In the genomic region with DNA sequence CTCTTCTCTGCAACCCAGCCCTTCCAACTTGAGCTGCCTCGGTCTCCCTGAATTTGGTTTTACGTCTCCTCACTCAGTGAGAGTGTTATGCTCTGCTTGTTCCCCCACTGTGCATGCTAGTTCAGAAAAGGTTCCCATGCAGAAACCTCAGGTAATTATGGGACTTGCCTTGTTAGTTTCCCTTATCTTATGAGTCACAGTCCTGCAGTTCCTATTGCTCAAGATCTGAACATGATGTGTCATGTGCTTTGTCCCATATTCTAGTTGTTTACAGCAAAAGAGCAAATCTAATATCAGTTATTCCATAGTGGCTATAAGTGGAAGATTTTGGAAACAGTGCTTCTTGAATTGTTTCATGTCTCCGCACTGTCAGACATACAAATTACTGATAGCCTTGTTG, we compare ENCODE assay signal across 1 cellular context.
A peak's percentile ranks its signal among the peaks of the same experiment; 100 is the strongest.
TF ChIP-seq lines count a peak whose summit lies in the region.

No MANE protein-coding gene starts in this region.

TF ChIP-seq in GM12878, 131 proteins besides CTCF, POLR2A, EP300 and RAD21 (continued from another document and continues in another):
- TF ChIP-seq, protein P1, sequence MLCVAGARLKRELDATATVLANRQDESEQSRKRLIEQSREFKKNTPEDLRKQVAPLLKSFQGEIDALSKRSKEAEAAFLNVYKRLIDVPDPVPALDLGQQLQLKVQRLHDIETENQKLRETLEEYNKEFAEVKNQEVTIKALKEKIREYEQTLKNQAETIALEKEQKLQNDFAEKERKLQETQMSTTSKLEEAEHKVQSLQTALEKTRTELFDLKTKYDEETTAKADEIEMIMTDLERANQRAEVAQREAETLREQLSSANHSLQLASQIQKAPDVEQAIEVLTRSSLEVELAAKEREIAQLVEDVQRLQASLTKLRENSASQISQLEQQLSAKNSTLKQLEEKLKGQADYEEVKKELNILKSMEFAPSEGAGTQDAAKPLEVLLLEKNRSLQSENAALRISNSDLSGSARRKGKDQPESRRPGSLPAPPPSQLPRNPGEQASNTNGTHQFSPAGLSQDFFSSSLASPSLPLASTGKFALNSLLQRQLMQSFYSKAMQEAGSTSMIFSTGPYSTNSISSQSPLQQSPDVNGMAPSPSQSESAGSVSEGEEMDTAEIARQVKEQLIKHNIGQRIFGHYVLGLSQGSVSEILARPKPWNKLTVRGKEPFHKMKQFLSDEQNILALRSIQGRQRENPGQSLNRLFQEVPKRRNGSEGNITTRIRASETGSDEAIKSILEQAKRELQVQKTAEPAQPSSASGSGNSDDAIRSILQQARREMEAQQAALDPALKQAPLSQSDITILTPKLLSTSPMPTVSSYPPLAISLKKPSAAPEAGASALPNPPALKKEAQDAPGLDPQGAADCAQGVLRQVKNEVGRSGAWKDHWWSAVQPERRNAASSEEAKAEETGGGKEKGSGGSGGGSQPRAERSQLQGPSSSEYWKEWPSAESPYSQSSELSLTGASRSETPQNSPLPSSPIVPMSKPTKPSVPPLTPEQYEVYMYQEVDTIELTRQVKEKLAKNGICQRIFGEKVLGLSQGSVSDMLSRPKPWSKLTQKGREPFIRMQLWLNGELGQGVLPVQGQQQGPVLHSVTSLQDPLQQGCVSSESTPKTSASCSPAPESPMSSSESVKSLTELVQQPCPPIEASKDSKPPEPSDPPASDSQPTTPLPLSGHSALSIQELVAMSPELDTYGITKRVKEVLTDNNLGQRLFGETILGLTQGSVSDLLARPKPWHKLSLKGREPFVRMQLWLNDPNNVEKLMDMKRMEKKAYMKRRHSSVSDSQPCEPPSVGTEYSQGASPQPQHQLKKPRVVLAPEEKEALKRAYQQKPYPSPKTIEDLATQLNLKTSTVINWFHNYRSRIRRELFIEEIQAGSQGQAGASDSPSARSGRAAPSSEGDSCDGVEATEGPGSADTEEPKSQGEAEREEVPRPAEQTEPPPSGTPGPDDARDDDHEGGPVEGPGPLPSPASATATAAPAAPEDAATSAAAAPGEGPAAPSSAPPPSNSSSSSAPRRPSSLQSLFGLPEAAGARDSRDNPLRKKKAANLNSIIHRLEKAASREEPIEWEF (IDR thresholded peaks at IDR 0.05; ENCODE audit: insufficient replicate concordance, low read depth, low read length), result peak; percentile 75
- TF ChIP-seq GABPA (IDR thresholded peaks at IDR 0.05; ENCODE audit: low read depth) (no peak), RUNX3 (IDR thresholded peaks at IDR 0.05; ENCODE audit: low read length) (peak; percentile 85), KAT2A (conservative IDR thresholded peaks at IDR 0.05; ENCODE audit: control insufficient read depth, low read depth, low read length) (no peak), EGR1 (IDR thresholded peaks at IDR 0.05; ENCODE audit: borderline replicate concordance in 1 of 2, low read depth in 2 of 2, low read length in 2 of 2) (no peak), FOXM1 (IDR thresholded peaks at IDR 0.05; ENCODE audit: low read depth, low read length) (0 out of 2 replicates have a peak, but pooled peaks have one; percentile 17), ZNF24 (IDR thresholded peaks at IDR 0.05) (peak; percentile 65), SKIL (IDR thresholded peaks at IDR 0.05; ENCODE audit: low read depth, poor library complexity, severe bottlenecking) (peak; percentile 55), MLLT1 (IDR thresholded peaks at IDR 0.05) (0 out of 2 replicates have a peak, but pooled peaks have one; percentile 27), SMC3 (IDR thresholded peaks at IDR 0.05; ENCODE audit: borderline replicate concordance, low read length) (no peak), TARDBP (IDR thresholded peaks at IDR 0.05; ENCODE audit: borderline replicate concordance) (no peak), RELA (IDR thresholded peaks at IDR 0.05; ENCODE audit: borderline replicate concordance, partially characterized antibody) (no peak), SREBF1 (IDR thresholded peaks at IDR 0.05; ENCODE audit: low read length) (peak; percentile 64; the same call in 1 of the 2 replicates), SREBF2 (IDR thresholded peaks at IDR 0.05; ENCODE audit: low read length) (no peak), NBN (IDR thresholded peaks at IDR 0.05) (0 out of 2 replicates have a peak, but pooled peaks have one; percentile 35), IKZF1 (conservative IDR thresholded peaks at IDR 0.05) (peak; percentile 78), RB1 (IDR thresholded peaks at IDR 0.05; ENCODE audit: borderline replicate concordance) (no peak), JUNB (IDR thresholded peaks at IDR 0.05) (peak; percentile 85), SUPT20H (IDR thresholded peaks at IDR 0.05; ENCODE audit: borderline replicate concordance, control insufficient read depth, low read depth, low read length) (no peak), RCOR1 (conservative IDR thresholded peaks at IDR 0.05; ENCODE audit: low read depth, low read length) (no peak), KDM1A (IDR thresholded peaks at IDR 0.05; ENCODE audit: borderline replicate concordance) (no peak), EED (IDR thresholded peaks at IDR 0.05; ENCODE audit: low read depth) (peak; percentile 81), REST (IDR thresholded peaks at IDR 0.05; ENCODE audit: low read depth, low read length) (no peak), FOS (IDR thresholded peaks at IDR 0.05; ENCODE audit: borderline replicate concordance, extremely low read depth, insufficient read length) (no peak), ELK1 (IDR thresholded peaks at IDR 0.05; ENCODE audit: low read depth, low read length) (no peak), TBL1XR1 (IDR thresholded peaks at IDR 0.05; ENCODE audit: low read depth, low read length) (no peak), SRF (IDR thresholded peaks at IDR 0.05; ENCODE audit: low read depth in 2 of 2, low read length in 2 of 2) (no peak), SMAD5 (IDR thresholded peaks at IDR 0.05; ENCODE audit: low read depth) (no peak), YBX1 (IDR thresholded peaks at IDR 0.05) (no peak), PML (IDR thresholded peaks at IDR 0.05; ENCODE audit: low read length) (no peak)
- TF ChIP-seq, protein P2, sequence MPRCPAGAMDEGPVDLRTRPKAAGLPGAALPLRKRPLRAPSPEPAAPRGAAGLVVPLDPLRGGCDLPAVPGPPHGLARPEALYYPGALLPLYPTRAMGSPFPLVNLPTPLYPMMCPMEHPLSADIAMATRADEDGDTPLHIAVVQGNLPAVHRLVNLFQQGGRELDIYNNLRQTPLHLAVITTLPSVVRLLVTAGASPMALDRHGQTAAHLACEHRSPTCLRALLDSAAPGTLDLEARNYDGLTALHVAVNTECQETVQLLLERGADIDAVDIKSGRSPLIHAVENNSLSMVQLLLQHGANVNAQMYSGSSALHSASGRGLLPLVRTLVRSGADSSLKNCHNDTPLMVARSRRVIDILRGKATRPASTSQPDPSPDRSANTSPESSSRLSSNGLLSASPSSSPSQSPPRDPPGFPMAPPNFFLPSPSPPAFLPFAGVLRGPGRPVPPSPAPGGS (IDR thresholded peaks at IDR 0.05; ENCODE audit: borderline replicate concordance, insufficient read depth, low read depth, low read length, poor library complexity, severe bottlenecking), result peak; percentile 82
- TF ChIP-seq, protein P3, sequence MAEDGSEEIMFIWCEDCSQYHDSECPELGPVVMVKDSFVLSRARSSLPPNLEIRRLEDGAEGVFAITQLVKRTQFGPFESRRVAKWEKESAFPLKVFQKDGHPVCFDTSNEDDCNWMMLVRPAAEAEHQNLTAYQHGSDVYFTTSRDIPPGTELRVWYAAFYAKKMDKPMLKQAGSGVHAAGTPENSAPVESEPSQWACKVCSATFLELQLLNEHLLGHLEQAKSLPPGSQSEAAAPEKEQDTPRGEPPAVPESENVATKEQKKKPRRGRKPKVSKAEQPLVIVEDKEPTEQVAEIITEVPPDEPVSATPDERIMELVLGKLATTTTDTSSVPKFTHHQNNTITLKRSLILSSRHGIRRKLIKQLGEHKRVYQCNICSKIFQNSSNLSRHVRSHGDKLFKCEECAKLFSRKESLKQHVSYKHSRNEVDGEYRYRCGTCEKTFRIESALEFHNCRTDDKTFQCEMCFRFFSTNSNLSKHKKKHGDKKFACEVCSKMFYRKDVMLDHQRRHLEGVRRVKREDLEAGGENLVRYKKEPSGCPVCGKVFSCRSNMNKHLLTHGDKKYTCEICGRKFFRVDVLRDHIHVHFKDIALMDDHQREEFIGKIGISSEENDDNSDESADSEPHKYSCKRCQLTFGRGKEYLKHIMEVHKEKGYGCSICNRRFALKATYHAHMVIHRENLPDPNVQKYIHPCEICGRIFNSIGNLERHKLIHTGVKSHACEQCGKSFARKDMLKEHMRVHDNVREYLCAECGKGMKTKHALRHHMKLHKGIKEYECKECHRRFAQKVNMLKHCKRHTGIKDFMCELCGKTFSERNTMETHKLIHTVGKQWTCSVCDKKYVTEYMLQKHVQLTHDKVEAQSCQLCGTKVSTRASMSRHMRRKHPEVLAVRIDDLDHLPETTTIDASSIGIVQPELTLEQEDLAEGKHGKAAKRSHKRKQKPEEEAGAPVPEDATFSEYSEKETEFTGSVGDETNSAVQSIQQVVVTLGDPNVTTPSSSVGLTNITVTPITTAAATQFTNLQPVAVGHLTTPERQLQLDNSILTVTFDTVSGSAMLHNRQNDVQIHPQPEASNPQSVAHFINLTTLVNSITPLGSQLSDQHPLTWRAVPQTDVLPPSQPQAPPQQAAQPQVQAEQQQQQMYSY (CRISPR knock-in tag; IDR thresholded peaks at IDR 0.05), result no peak
- TF ChIP-seq, protein P4, sequence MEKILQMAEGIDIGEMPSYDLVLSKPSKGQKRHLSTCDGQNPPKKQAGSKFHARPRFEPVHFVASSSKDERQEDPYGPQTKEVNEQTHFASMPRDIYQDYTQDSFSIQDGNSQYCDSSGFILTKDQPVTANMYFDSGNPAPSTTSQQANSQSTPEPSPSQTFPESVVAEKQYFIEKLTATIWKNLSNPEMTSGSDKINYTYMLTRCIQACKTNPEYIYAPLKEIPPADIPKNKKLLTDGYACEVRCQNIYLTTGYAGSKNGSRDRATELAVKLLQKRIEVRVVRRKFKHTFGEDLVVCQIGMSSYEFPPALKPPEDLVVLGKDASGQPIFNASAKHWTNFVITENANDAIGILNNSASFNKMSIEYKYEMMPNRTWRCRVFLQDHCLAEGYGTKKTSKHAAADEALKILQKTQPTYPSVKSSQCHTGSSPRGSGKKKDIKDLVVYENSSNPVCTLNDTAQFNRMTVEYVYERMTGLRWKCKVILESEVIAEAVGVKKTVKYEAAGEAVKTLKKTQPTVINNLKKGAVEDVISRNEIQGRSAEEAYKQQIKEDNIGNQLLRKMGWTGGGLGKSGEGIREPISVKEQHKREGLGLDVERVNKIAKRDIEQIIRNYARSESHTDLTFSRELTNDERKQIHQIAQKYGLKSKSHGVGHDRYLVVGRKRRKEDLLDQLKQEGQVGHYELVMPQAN (conservative IDR thresholded peaks at IDR 0.05), result no peak
